Comparison of ENCODE assay signal across 1 cellular context in genomic region chr2:101064868-101065549, GRCh38.
TF ChIP-seq lines count a peak whose summit lies in the region.

No MANE protein-coding gene starts in this region.

TF ChIP-seq in A549, 52 proteins besides CTCF, POLR2A, EP300 and RAD21 (continued from another document):
- no peak for TF ChIP-seq BCL3 (IDR thresholded peaks at IDR 0.05)
- peak; percentile 71; the same call in 1 of the 2 replicates for TF ChIP-seq HOXA7 (CRISPR knock-in tag; IDR thresholded peaks at IDR 0.05)
- 0 out of 2 replicates have a peak, but pooled peaks have one; percentile 17 for TF ChIP-seq HOXB13 (CRISPR knock-in tag; IDR thresholded peaks at IDR 0.05; ENCODE audit: low read depth)
- TF ChIP-seq CBX8 (IDR thresholded peaks at IDR 0.05) = no peak
- no peak for TF ChIP-seq ZFP36 (IDR thresholded peaks at IDR 0.05; ENCODE audit: borderline replicate concordance, partially characterized antibody)
- TF ChIP-seq KDM1A (IDR thresholded peaks at IDR 0.05; ENCODE audit: low read depth) = no peak
- TF ChIP-seq GATA3 (IDR thresholded peaks at IDR 0.05; ENCODE audit: borderline replicate concordance) = peak; percentile 53; the same call in 1 of the 2 replicates
- TF ChIP-seq KDM5A (IDR thresholded peaks at IDR 0.05) = no peak
- TF ChIP-seq ATOH8 (CRISPR knock-in tag; IDR thresholded peaks at IDR 0.05; ENCODE audit: low read depth) = no peak
- TF ChIP-seq NFE2L2 (conservative IDR thresholded peaks at IDR 0.05; ENCODE audit: low read length) = no peak
- TF ChIP-seq RCOR1 (IDR thresholded peaks at IDR 0.05; ENCODE audit: low read depth, low read length) = no peak
- no peak for TF ChIP-seq SREBF2 (IDR thresholded peaks at IDR 0.05)
- no peak for TF ChIP-seq RNF2 (IDR thresholded peaks at IDR 0.05; ENCODE audit: borderline replicate concordance, low read depth)
- TF ChIP-seq FOSL2 (IDR thresholded peaks at IDR 0.05) = peak; percentile 49; the same call in 1 of the 2 replicates
- TF ChIP-seq FOSL2 (CRISPR knock-in tag; IDR thresholded peaks at IDR 0.05) = peak; percentile 85
- no peak for TF ChIP-seq PHF8 (IDR thresholded peaks at IDR 0.05; ENCODE audit: borderline replicate concordance, low read depth)
- no peak for TF ChIP-seq MYC (IDR thresholded peaks at IDR 0.05; ENCODE audit: borderline replicate concordance, low read length)
- TF ChIP-seq CHD4 (IDR thresholded peaks at IDR 0.05; ENCODE audit: borderline replicate concordance) = no peak
- TF ChIP-seq JUNB (IDR thresholded peaks at IDR 0.05) = no peak
- TF ChIP-seq ZNF302 (CRISPR knock-in tag; IDR thresholded peaks at IDR 0.05) = no peak
- no peak for TF ChIP-seq NR3C1 (IDR thresholded peaks at IDR 0.05)
- no peak for TF ChIP-seq HES2 (IDR thresholded peaks at IDR 0.05)
- TF ChIP-seq EHF (CRISPR knock-in tag; IDR thresholded peaks at IDR 0.05) = peak; percentile 58; the same call in 1 of the 2 replicates
- TF ChIP-seq PBX3 (IDR thresholded peaks at IDR 0.05) = no peak
- TF ChIP-seq HDAC2 (IDR thresholded peaks at IDR 0.05) = no peak
- no peak for TF ChIP-seq SMC3 (IDR thresholded peaks at IDR 0.05)
- 0 out of 2 replicates have a peak, but pooled peaks have one; percentile 50 for TF ChIP-seq HMGXB4 (CRISPR knock-in tag; IDR thresholded peaks at IDR 0.05; ENCODE audit: borderline replicate concordance)
- TF ChIP-seq TP53 (CRISPR knock-in tag; IDR thresholded peaks at IDR 0.05) = no peak; the same call in 1 of the 2 replicates
- TF ChIP-seq ZC3H11A (IDR thresholded peaks at IDR 0.05) = no peak
- no peak for TF ChIP-seq BHLHE40 (IDR thresholded peaks at IDR 0.05; ENCODE audit: low read depth, low read length)
- TF ChIP-seq REST (IDR thresholded peaks at IDR 0.05) = no peak
- TF ChIP-seq HEYL (CRISPR knock-in tag; IDR thresholded peaks at IDR 0.05) = peak; percentile 15; the same call in 1 of the 2 replicates
- TF ChIP-seq JUN (IDR thresholded peaks at IDR 0.05) = peak in 1 of 2 experiments; percentile 37; a peak in 4 of 5 replicates
- no peak for TF ChIP-seq EHMT2 (IDR thresholded peaks at IDR 0.05; ENCODE audit: low read depth)
